ENCODE assay signal across 8 cellular contexts in the genomic region with DNA sequence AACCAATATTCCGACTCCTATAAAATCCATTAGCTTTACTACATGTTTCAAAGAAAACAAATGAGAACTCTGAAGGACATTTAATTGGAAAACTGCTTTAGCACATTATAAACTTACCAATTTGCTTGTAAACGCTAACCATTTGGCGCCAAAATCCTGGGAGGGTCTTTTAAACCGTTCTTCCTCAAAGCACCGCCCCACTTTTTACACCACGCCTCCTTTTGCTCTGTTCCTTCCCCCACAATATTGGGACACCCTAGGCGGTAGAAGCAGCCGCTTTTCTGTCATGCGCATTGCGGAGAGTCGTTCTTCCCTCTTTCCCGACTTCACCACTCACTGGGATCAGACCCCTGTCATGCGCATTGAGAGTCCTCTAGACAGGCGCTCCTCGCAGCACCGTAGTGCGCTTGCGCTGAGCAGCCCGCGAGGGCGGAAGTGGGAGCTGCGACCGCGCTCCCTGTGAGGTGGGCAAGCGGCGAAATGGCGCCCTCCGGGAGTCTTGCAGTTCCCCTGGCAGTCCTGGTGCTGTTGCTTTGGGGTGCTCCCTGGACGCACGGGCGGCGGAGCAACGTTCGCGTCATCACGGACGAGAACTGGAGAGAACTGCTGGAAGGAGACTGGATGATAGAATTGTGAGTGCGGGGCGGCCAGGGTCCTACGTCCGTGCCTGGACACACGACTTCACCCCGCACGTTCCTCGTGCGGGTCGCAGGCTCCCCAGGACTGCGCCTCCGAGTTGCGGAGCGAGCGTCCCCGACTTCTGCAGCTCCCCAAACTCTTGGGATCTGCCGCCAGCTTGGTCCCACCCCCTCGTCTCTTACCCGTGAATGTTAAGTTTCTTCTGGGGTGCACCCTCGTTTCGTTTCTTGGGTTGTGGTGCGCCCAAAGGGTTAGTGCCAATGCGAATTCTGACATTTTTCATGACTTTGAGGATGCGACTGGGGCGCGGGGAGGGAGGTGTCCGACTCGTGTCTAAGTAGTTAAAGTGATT. TPM values are rescaled to one million over a fixed set of nuclear protein-coding genes. Genes with fewer than 3 reads are reported as not detected.
DNase-seq lines count a peak whose midpoint lies in the region; ATAC-seq and TF ChIP-seq lines count a peak whose summit lies in the region.

A gene with protein sequence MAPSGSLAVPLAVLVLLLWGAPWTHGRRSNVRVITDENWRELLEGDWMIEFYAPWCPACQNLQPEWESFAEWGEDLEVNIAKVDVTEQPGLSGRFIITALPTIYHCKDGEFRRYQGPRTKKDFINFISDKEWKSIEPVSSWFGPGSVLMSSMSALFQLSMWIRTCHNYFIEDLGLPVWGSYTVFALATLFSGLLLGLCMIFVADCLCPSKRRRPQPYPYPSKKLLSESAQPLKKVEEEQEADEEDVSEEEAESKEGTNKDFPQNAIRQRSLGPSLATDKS (plus strand): TSS at position 435 of the 991 bp plus-strand sequence. CDS start 46 bp downstream, at position 481.

- H3K4me2 ChIP-seq in osteoblast (ENCODE audit: insufficient read depth, low read length): peak within 1 kb of the TSS; percentile 87

- H2AFZ ChIP-seq in osteoblast (ENCODE audit: low read length): peak within 1 kb of the TSS; percentile 99

- WGBS in testis, 2 donors: 1 to 2% methylated on average over 27 to 65 of the region's 65 CpGs

- TF ChIP-seq CTCF in GM12864 (IDR thresholded peaks at IDR 0.05; ENCODE audit: low read depth, low read length, missing control alignments): no peak
- TF ChIP-seq CTCF in glutamatergic neuron (IDR thresholded peaks at IDR 0.05; ENCODE audit: partially characterized antibody, unreplicated experiment): no peak
- no peak for TF ChIP-seq CTCF in osteoblast (IDR thresholded peaks at IDR 0.05; ENCODE audit: extremely low read depth, low read depth, low read length)
- TF ChIP-seq CTCF in testis (IDR thresholded peaks at IDR 0.05): no peak

- peak; percentile 92 for ATAC-seq in HG02642 (IDR thresholded peaks at IDR 0.05; ENCODE audit: poor library complexity, unreplicated experiment)

- H3K4me1 ChIP-seq in osteoblast (ENCODE audit: insufficient read depth, low read length): peaks cover 24% of the 10 kb centered on the region
- H3K4me1 ChIP-seq in testis: no peaks in the 10 kb centered on the region

- peaks cover 23% of the 10 kb centered on the region for H3K36me3 Mint-ChIP-seq in activated naive CD8-positive, alpha-beta T cell treated with anti-CD3 and anti-CD28 coated beads for 36 hours
- no peaks in the 10 kb centered on the region for H3K36me3 Mint-ChIP-seq in glutamatergic neuron (ENCODE audit: unreplicated experiment)

- H3K4me1 Mint-ChIP-seq in activated naive CD8-positive, alpha-beta T cell treated with anti-CD3 and anti-CD28 coated beads for 36 hours: peaks cover 15% of the 10 kb centered on the region
- peaks cover 5% of the 10 kb centered on the region for H3K4me1 Mint-ChIP-seq in glutamatergic neuron (ENCODE audit: low read depth, unreplicated experiment)

- peaks cover 54% of the 10 kb centered on the region for H3K79me2 ChIP-seq in osteoblast (ENCODE audit: insufficient read depth, low read length)

- no peaks in the 10 kb centered on the region for H3K9me3 Mint-ChIP-seq in activated naive CD8-positive, alpha-beta T cell treated with anti-CD3 and anti-CD28 coated beads for 36 hours
- peaks cover 3% of the 10 kb centered on the region for H3K9me3 Mint-ChIP-seq in glutamatergic neuron (ENCODE audit: unreplicated experiment)

- H3K4me3 ChIP-seq in GM12864 (ENCODE audit: low read depth, low read length): peak within 1 kb of the TSS; percentile 84
- peak within 1 kb of the TSS; percentile 90 for H3K4me3 ChIP-seq in osteoblast (ENCODE audit: insufficient read depth, low read length)
- peak within 1 kb of the TSS; percentile 88 to 89 for H3K4me3 ChIP-seq in testis

- DNase-seq in GM12864 (ENCODE audit: low read depth) (peak; percentile 97), NCI-H1105 (lab: John Stamatoyannopoulos, UW) (peak; percentile 100), SKM-1 (lab: John Stamatoyannopoulos, UW; ENCODE audit: unreplicated experiment) (peak; percentile 76), glutamatergic neuron (peak; percentile 97), osteoblast (ENCODE audit: insufficient read length, low spot score, missing footprints) (peak; percentile 97), testis (peak; percentile 96)
- DNase-seq in activated naive CD8-positive, alpha-beta T cell treated with anti-CD3 and anti-CD28 coated beads for 36 hours: peak; percentile 93

- H3K4me3 Mint-ChIP-seq in activated naive CD8-positive, alpha-beta T cell treated with anti-CD3 and anti-CD28 coated beads for 36 hours: no peak within 1 kb of the TSS
- no peak within 1 kb of the TSS for H3K4me3 Mint-ChIP-seq in glutamatergic neuron (ENCODE audit: unreplicated experiment)

- no peak within 1 kb of the TSS for H3K27ac Mint-ChIP-seq in activated naive CD8-positive, alpha-beta T cell treated with anti-CD3 and anti-CD28 coated beads for 36 hours
- no peak within 1 kb of the TSS for H3K27ac Mint-ChIP-seq in glutamatergic neuron (ENCODE audit: unreplicated experiment)

- peaks cover 5% of the 10 kb centered on the region for H4K20me1 ChIP-seq in osteoblast (ENCODE audit: insufficient read depth, low read length)

- H3K9me3 ChIP-seq in osteoblast (ENCODE audit: low read depth, low read length) (no peaks in the 10 kb centered on the region), testis (no peaks in the 10 kb centered on the region)

- H3K27me3 Mint-ChIP-seq in activated naive CD8-positive, alpha-beta T cell treated with anti-CD3 and anti-CD28 coated beads for 36 hours: no peaks in the 10 kb centered on the region
- H3K27me3 Mint-ChIP-seq in glutamatergic neuron (ENCODE audit: unreplicated experiment): no peaks in the 10 kb centered on the region

- peak; percentile 49 for TF ChIP-seq POLR2A in testis (IDR thresholded peaks at IDR 0.05)

- H3K36me3 ChIP-seq in osteoblast (ENCODE audit: insufficient read depth, low read length): no peaks in the 10 kb centered on the region
- H3K36me3 ChIP-seq in testis (ENCODE audit: low read depth, missing control alignments): no peaks in the 10 kb centered on the region

- H3K27ac ChIP-seq in osteoblast (ENCODE audit: low read depth, low read length) (peak within 1 kb of the TSS; percentile 65), testis (peak within 1 kb of the TSS; percentile 46 to 82)

- intact Hi-C loops in testis (cut with DNase I; ENCODE audit: low total_unique reads): no loop called here

- no peaks in the 10 kb centered on the region for H3K27me3 ChIP-seq in osteoblast (ENCODE audit: insufficient read depth, low read length)
- H3K27me3 ChIP-seq in testis: no peaks in the 10 kb centered on the region

RNA-seq across cellular contexts. Expression of the gene that starts here (rescaled TPM):
- total RNA-seq in activated naive CD8-positive, alpha-beta T cell treated with anti-CD3 and anti-CD28 coated beads for 36 hours: 10 to 100 TPM; 62.3 to 65.4 TPM
- total RNA-seq in glutamatergic neuron (ENCODE audit: unreplicated experiment) (39.1 TPM), osteoblast (50.1 and 55.4 TPM in 2 replicates), testis (10 to 100 TPM; 19.2 to 30.7 TPM)
- polyA plus RNA-seq in testis (ENCODE audit: insufficient read depth, low read depth, low replicate concordance): 19.5 TPM

Comparison
In these comparisons a context has a peak if more than half of its experiments do, and no peak if none do; other contexts are left out.
1. Peak in every context shown above with its lines: DNase-seq, ATAC-seq, H3K4me3 ChIP-seq and H3K27ac ChIP-seq.